In the genomic region with DNA sequence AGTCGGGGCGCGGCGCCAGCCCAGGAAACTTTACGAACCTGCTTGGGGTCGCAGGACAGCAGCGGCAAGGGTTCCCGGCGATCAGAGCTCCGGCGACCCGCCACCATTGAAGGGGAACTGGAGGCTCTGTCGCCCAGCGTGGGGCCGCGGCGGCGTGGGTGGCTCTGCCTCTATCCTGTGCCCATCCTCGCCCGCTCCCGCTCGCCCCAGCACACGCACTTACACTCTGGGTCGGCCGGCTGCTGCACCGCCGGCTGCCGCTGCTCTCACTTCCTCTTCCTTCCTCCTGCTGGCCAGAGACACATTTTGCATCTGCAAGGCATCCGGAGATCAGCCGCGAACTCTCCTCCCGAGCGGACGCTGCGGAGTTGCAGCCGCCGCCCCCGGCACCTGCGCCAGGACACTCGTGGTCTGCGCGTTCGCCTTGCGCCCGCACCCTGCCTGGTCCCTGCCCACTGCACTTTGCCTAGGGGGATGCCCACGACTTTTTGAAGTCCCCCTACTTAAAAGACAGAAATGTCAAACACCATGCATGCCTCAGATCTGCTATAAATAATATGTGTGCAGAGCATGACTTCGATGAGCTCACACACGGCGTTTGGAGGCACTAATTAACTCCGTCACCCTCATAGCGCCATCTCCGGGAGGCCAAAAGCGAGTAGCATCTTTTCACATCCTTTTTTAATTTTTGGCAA, we compare ENCODE assay signal across 1 cellular context.
TF ChIP-seq lines count a peak whose summit lies in the region.

A gene with protein sequence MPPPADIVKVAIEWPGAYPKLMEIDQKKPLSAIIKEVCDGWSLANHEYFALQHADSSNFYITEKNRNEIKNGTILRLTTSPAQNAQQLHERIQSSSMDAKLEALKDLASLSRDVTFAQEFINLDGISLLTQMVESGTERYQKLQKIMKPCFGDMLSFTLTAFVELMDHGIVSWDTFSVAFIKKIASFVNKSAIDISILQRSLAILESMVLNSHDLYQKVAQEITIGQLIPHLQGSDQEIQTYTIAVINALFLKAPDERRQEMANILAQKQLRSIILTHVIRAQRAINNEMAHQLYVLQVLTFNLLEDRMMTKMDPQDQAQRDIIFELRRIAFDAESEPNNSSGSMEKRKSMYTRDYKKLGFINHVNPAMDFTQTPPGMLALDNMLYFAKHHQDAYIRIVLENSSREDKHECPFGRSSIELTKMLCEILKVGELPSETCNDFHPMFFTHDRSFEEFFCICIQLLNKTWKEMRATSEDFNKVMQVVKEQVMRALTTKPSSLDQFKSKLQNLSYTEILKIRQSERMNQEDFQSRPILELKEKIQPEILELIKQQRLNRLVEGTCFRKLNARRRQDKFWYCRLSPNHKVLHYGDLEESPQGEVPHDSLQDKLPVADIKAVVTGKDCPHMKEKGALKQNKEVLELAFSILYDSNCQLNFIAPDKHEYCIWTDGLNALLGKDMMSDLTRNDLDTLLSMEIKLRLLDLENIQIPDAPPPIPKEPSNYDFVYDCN (minus strand): TSS at position 228 of the 695 bp plus-strand sequence. CDS start 106,174 bp downstream, outside the sequence.

TF ChIP-seq in HEK293, 187 proteins besides CTCF, POLR2A, EP300 and RAD21 (continued from another document and continues in another):
- TF ChIP-seq, protein P1, sequence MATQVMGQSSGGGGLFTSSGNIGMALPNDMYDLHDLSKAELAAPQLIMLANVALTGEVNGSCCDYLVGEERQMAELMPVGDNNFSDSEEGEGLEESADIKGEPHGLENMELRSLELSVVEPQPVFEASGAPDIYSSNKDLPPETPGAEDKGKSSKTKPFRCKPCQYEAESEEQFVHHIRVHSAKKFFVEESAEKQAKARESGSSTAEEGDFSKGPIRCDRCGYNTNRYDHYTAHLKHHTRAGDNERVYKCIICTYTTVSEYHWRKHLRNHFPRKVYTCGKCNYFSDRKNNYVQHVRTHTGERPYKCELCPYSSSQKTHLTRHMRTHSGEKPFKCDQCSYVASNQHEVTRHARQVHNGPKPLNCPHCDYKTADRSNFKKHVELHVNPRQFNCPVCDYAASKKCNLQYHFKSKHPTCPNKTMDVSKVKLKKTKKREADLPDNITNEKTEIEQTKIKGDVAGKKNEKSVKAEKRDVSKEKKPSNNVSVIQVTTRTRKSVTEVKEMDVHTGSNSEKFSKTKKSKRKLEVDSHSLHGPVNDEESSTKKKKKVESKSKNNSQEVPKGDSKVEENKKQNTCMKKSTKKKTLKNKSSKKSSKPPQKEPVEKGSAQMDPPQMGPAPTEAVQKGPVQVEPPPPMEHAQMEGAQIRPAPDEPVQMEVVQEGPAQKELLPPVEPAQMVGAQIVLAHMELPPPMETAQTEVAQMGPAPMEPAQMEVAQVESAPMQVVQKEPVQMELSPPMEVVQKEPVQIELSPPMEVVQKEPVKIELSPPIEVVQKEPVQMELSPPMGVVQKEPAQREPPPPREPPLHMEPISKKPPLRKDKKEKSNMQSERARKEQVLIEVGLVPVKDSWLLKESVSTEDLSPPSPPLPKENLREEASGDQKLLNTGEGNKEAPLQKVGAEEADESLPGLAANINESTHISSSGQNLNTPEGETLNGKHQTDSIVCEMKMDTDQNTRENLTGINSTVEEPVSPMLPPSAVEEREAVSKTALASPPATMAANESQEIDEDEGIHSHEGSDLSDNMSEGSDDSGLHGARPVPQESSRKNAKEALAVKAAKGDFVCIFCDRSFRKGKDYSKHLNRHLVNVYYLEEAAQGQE (tag by site-specific recombination; IDR thresholded peaks at IDR 0.05), result peak; percentile 51; the same call in 1 of the 2 replicates
- peak; percentile 77 for TF ChIP-seq ZFHX2 (tag by site-specific recombination; conservative IDR thresholded peaks at IDR 0.05)
- TF ChIP-seq GLI2 (tag by site-specific recombination; IDR thresholded peaks at IDR 0.05; ENCODE audit: borderline replicate concordance, low read depth), result no peak
- TF ChIP-seq ZNF768 (tag by site-specific recombination; IDR thresholded peaks at IDR 0.05), result peak; percentile 69; the same call in 1 of the 2 replicates
- peak; percentile 76 for TF ChIP-seq GLIS2 (tag by site-specific recombination; IDR thresholded peaks at IDR 0.05)
- TF ChIP-seq ZNF404 (tag by site-specific recombination; IDR thresholded peaks at IDR 0.05), result no peak
- TF ChIP-seq, protein P2, sequence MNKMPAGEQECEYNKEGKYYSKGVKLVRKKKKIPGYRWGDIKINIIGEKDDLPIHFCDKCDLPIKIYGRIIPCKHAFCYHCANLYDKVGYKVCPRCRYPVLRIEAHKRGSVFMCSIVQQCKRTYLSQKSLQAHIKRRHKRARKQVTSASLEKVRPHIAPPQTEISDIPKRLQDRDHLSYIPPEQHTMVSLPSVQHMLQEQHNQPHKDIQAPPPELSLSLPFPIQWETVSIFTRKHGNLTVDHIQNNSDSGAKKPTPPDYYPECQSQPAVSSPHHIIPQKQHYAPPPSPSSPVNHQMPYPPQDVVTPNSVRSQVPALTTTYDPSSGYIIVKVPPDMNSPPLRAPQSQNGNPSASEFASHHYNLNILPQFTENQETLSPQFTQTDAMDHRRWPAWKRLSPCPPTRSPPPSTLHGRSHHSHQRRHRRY (tag by site-specific recombination; IDR thresholded peaks at IDR 0.05), result no peak
- no peak for TF ChIP-seq ZNF292 (tag by site-specific recombination; IDR thresholded peaks at IDR 0.05; ENCODE audit: borderline replicate concordance, low read depth)
- TF ChIP-seq, protein P3, sequence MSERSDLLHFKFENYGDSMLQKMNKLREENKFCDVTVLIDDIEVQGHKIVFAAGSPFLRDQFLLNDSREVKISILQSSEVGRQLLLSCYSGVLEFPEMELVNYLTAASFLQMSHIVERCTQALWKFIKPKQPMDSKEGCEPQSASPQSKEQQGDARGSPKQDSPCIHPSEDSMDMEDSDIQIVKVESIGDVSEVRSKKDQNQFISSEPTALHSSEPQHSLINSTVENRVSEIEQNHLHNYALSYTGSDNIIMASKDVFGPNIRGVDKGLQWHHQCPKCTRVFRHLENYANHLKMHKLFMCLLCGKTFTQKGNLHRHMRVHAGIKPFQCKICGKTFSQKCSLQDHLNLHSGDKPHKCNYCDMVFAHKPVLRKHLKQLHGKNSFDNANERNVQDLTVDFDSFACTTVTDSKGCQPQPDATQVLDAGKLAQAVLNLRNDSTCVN (tag by site-specific recombination; optimal IDR thresholded peaks at IDR 0.05), result peak; percentile 85
- peak; percentile 94 for TF ChIP-seq ZNF600 (tag by site-specific recombination; IDR thresholded peaks at IDR 0.05)
- TF ChIP-seq, protein P4, sequence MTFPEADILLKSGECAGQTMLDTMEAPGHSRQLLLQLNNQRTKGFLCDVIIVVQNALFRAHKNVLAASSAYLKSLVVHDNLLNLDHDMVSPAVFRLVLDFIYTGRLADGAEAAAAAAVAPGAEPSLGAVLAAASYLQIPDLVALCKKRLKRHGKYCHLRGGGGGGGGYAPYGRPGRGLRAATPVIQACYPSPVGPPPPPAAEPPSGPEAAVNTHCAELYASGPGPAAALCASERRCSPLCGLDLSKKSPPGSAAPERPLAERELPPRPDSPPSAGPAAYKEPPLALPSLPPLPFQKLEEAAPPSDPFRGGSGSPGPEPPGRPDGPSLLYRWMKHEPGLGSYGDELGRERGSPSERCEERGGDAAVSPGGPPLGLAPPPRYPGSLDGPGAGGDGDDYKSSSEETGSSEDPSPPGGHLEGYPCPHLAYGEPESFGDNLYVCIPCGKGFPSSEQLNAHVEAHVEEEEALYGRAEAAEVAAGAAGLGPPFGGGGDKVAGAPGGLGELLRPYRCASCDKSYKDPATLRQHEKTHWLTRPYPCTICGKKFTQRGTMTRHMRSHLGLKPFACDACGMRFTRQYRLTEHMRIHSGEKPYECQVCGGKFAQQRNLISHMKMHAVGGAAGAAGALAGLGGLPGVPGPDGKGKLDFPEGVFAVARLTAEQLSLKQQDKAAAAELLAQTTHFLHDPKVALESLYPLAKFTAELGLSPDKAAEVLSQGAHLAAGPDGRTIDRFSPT (tag by site-specific recombination; IDR thresholded peaks at IDR 0.05), result peak; percentile 76
- 0 out of 2 replicates have a peak, but pooled peaks have one; percentile 19 for TF ChIP-seq ZNF366 (tag by site-specific recombination; conservative IDR thresholded peaks at IDR 0.05)
- TF ChIP-seq, protein P5, sequence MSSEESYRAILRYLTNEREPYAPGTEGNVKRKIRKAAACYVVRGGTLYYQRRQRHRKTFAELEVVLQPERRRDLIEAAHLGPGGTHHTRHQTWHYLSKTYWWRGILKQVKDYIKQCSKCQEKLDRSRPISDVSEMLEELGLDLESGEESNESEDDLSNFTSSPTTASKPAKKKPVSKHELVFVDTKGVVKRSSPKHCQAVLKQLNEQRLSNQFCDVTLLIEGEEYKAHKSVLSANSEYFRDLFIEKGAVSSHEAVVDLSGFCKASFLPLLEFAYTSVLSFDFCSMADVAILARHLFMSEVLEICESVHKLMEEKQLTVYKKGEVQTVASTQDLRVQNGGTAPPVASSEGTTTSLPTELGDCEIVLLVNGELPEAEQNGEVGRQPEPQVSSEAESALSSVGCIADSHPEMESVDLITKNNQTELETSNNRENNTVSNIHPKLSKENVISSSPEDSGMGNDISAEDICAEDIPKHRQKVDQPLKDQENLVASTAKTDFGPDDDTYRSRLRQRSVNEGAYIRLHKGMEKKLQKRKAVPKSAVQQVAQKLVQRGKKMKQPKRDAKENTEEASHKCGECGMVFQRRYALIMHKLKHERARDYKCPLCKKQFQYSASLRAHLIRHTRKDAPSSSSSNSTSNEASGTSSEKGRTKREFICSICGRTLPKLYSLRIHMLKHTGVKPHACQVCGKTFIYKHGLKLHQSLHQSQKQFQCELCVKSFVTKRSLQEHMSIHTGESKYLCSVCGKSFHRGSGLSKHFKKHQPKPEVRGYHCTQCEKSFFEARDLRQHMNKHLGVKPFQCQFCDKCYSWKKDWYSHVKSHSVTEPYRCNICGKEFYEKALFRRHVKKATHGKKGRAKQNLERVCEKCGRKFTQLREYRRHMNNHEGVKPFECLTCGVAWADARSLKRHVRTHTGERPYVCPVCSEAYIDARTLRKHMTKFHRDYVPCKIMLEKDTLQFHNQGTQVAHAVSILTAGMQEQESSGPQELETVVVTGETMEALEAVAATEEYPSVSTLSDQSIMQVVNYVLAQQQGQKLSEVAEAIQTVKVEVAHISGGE (tag by site-specific recombination; conservative IDR thresholded peaks at IDR 0.05; ENCODE audit: low read depth), result peak; percentile 81
- TF ChIP-seq ZIC2 (tag by site-specific recombination; IDR thresholded peaks at IDR 0.05), result peak; percentile 56
- TF ChIP-seq, protein P6, sequence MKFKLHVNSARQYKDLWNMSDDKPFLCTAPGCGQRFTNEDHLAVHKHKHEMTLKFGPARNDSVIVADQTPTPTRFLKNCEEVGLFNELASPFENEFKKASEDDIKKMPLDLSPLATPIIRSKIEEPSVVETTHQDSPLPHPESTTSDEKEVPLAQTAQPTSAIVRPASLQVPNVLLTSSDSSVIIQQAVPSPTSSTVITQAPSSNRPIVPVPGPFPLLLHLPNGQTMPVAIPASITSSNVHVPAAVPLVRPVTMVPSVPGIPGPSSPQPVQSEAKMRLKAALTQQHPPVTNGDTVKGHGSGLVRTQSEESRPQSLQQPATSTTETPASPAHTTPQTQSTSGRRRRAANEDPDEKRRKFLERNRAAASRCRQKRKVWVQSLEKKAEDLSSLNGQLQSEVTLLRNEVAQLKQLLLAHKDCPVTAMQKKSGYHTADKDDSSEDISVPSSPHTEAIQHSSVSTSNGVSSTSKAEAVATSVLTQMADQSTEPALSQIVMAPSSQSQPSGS (tag by site-specific recombination; IDR thresholded peaks at IDR 0.05; ENCODE audit: low read depth), result peak; percentile 35; the same call in 1 of the 2 replicates
- TF ChIP-seq KLF1 (tag by site-specific recombination; IDR thresholded peaks at IDR 0.05), result peak; percentile 37; the same call in 1 of the 2 replicates
- TF ChIP-seq ZBTB17 (tag by site-specific recombination; IDR thresholded peaks at IDR 0.05), result peak; percentile 77
- TF ChIP-seq ZNF335 (tag by site-specific recombination; conservative IDR thresholded peaks at IDR 0.05), result peak; percentile 61
- TF ChIP-seq, protein P7, sequence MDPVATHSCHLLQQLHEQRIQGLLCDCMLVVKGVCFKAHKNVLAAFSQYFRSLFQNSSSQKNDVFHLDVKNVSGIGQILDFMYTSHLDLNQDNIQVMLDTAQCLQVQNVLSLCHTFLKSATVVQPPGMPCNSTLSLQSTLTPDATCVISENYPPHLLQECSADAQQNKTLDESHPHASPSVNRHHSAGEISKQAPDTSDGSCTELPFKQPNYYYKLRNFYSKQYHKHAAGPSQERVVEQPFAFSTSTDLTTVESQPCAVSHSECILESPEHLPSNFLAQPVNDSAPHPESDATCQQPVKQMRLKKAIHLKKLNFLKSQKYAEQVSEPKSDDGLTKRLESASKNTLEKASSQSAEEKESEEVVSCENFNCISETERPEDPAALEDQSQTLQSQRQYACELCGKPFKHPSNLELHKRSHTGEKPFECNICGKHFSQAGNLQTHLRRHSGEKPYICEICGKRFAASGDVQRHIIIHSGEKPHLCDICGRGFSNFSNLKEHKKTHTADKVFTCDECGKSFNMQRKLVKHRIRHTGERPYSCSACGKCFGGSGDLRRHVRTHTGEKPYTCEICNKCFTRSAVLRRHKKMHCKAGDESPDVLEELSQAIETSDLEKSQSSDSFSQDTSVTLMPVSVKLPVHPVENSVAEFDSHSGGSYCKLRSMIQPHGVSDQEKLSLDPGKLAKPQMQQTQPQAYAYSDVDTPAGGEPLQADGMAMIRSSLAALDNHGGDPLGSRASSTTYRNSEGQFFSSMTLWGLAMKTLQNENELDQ (tag by site-specific recombination; IDR thresholded peaks at IDR 0.05; ENCODE audit: low read depth), result no peak
- TF ChIP-seq, protein P8, sequence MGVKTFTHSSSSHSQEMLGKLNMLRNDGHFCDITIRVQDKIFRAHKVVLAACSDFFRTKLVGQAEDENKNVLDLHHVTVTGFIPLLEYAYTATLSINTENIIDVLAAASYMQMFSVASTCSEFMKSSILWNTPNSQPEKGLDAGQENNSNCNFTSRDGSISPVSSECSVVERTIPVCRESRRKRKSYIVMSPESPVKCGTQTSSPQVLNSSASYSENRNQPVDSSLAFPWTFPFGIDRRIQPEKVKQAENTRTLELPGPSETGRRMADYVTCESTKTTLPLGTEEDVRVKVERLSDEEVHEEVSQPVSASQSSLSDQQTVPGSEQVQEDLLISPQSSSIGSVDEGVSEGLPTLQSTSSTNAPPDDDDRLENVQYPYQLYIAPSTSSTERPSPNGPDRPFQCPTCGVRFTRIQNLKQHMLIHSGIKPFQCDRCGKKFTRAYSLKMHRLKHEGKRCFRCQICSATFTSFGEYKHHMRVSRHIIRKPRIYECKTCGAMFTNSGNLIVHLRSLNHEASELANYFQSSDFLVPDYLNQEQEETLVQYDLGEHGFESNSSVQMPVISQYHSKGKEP (tag by site-specific recombination; IDR thresholded peaks at IDR 0.05), result peak; percentile 39; the same call in 1 of the 2 replicates
- TF ChIP-seq ZNF239 (tag by site-specific recombination; IDR thresholded peaks at IDR 0.05), result no peak
- TF ChIP-seq ZNF19 (tag by site-specific recombination; IDR thresholded peaks at IDR 0.05; ENCODE audit: low read depth), result no peak
- TF ChIP-seq ZNF76 (tag by site-specific recombination; IDR thresholded peaks at IDR 0.05; ENCODE audit: borderline replicate concordance, low read depth), result no peak
- no peak for TF ChIP-seq PRDM1 (tag by site-specific recombination; IDR thresholded peaks at IDR 0.05)
- TF ChIP-seq, protein P9, sequence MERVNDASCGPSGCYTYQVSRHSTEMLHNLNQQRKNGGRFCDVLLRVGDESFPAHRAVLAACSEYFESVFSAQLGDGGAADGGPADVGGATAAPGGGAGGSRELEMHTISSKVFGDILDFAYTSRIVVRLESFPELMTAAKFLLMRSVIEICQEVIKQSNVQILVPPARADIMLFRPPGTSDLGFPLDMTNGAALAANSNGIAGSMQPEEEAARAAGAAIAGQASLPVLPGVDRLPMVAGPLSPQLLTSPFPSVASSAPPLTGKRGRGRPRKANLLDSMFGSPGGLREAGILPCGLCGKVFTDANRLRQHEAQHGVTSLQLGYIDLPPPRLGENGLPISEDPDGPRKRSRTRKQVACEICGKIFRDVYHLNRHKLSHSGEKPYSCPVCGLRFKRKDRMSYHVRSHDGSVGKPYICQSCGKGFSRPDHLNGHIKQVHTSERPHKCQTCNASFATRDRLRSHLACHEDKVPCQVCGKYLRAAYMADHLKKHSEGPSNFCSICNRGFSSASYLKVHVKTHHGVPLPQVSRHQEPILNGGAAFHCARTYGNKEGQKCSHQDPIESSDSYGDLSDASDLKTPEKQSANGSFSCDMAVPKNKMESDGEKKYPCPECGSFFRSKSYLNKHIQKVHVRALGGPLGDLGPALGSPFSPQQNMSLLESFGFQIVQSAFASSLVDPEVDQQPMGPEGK (tag by site-specific recombination; IDR thresholded peaks at IDR 0.05), result peak; percentile 45
